In genomic region chr2:24642351-24642750, GRCh38 we compare ENCODE assay signal across 16 cellular contexts.
"Had no signal": no experiment of that assay in that cellular context is flagged by ENCODE, and none has a peak within 500 bp of the region (broad histone marks: within the 10 kb centered on the region; RNA-seq: fewer than 3 reads in every experiment).

No MANE protein-coding gene starts in this region.

- H3K27ac ChIP-seq: body of pancreas, esophagus squamous epithelium, heart right ventricle, left lung, prostate gland, right atrium auricular region had no signal

- H3K27me3 ChIP-seq: body of pancreas, esophagus squamous epithelium, heart right ventricle, left lung, right atrium auricular region had no signal

- H3K36me3 ChIP-seq: left lung, prostate gland, right atrium auricular region had no signal

- H3K4me3 ChIP-seq: body of pancreas, esophagus squamous epithelium, heart right ventricle, left lung, prostate gland, right atrium auricular region had no signal

- H3K4me1 ChIP-seq: esophagus squamous epithelium, prostate gland had no signal

- DNase-seq: activated CD4-positive, alpha-beta memory T cell treated with anti-CD3 and anti-CD28 coated beads, Interleukin-2, amount 10 ng/mL, durations not matched to agents 7 days and 5 days; activated CD4-positive, alpha-beta T cell treated with anti-CD3 and anti-CD28 coated beads for 4 hours; activated CD8-positive, alpha-beta memory T cell treated with anti-CD3 and anti-CD28 coated beads, Interleukin-2, amount 10 ng/mL, durations not matched to agents 7 days and 5 days; activated naive CD4-positive, alpha-beta T cell treated with Interleukin-2 at 50 U/mL for 16 hours; body of pancreas; caudate nucleus; effector memory CD8-positive, alpha-beta T cell; esophagus squamous epithelium; heart right ventricle; left lung; stimulated activated CD4-positive, alpha-beta T cell treated with anti-CD3 and anti-CD28 coated beads, Interleukin-12 subunit alpha, Interleukin-12 subunit beta, amount 100 ng/mL, for 4 hours; stimulated activated CD4-positive, alpha-beta T cell treated with anti-CD3 and anti-CD28 coated beads, Interleukin-1b, Interleukin-23, amount 100 ng/mL, for 48 hours; stimulated activated CD8-positive, alpha-beta memory T cell treated with anti-CD3 and anti-CD28 coated beads, Interleukin-4, amount 100 ng/mL, for 48 hours; stimulated activated naive CD4-positive, alpha-beta T cell had no signal

- H3K9me3 ChIP-seq: body of pancreas, esophagus squamous epithelium, left lung, prostate gland, right atrium auricular region had no signal
